20 cellular contexts compared by ENCODE assay signal in the genomic region with DNA sequence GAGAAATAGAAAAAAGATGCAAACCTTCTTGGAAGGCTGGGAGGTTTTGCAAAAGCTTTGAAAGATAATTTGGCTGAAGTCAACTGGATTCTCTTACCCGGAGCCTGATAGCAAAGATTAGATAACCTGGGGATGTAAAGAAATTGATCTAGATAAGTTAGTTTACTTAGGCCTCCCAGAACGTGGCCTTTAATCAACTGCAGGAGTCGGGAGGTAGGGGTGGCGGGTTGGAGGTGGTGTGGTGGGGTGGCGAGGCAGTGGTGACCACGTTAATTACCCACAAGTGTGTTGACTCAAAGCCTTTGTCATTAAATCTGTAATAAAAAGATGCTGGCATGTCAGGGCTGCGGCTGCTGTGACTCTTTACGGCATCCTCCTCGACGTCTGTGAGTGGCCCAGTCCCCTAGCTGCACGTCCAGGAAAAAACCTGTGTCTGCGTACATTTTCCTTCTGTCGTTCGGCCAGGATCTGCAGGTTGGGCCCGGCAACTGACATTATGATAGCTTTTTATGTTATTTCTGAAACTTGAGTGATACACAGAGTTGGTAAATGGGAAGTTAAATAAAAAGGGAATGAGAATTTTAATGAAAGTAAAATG. TPM values are rescaled to one million over a fixed set of nuclear protein-coding genes. Genes with fewer than 3 reads are reported as not detected.
DNase-seq lines count a peak whose midpoint lies in the region; ATAC-seq and FAIRE-seq lines count a peak whose summit lies in the region.
"Had no signal": no experiment of that assay in that cellular context is flagged by ENCODE, and none has a peak within 500 bp of the region (broad histone marks: within the 10 kb centered on the region; RNA-seq: fewer than 3 reads in every experiment).

No MANE protein-coding gene starts in this region.

- WGBS in mesendoderm (ENCODE audit: extremely low coverage, insufficient coverage, low lambda C conversion rate) = no CpG with 5 or more reads among the region's 15 CpGs

- H3K4me1 ChIP-seq in mesendoderm (ENCODE audit: control insufficient read depth, low read depth, low read length) = no peaks in the 10 kb centered on the region
- H3K4me1 ChIP-seq: A549 had no signal

- H3K27ac ChIP-seq in mesendoderm (ENCODE audit: low read depth, low read length) = no peak overlapping the region
- H3K27ac ChIP-seq: 22Rv1, A549, C4-2B had no signal

- H2BK15ac ChIP-seq in mesendoderm (replicated peaks; ENCODE audit: low read depth) = no peak overlapping the region

- no peak overlapping the region for H2BK5ac ChIP-seq in mesendoderm (ENCODE audit: low read length)

- H4K5ac ChIP-seq in mesendoderm (ENCODE audit: low read length) = no peak overlapping the region

- no peaks in the 10 kb centered on the region for H3K79me2 ChIP-seq in mesendoderm (ENCODE audit: control insufficient read depth, insufficient read depth, low read length)

- H3K79me1 ChIP-seq in mesendoderm (ENCODE audit: low read length) = peaks cover 4% of the 10 kb centered on the region

- no peak overlapping the region for H3K9ac ChIP-seq in mesendoderm (ENCODE audit: low read length)

- no peak overlapping the region for H2BK120ac ChIP-seq in mesendoderm (ENCODE audit: low read depth, low read length)

- H3K4me3 ChIP-seq in mesendoderm (ENCODE audit: low read length) = no peak overlapping the region
- no peak overlapping the region for H3K4me3 ChIP-seq in MG63
- H3K4me3 ChIP-seq: A549 had no signal

- H3K4ac ChIP-seq in mesendoderm (ENCODE audit: low read depth, low read length) = no peak overlapping the region

- H3K4me2 ChIP-seq in mesendoderm (ENCODE audit: low read length) = no peak overlapping the region
- H3K4me2 ChIP-seq: A549 had no signal

- no peak overlapping the region for H2AK5ac ChIP-seq in mesendoderm (ENCODE audit: low read length)

- H3K9me3 ChIP-seq in MG63 = no peaks in the 10 kb centered on the region
- H3K9me3 ChIP-seq: A549 had no signal

- DNase-seq in Right ventricle myocardium inferior (ENCODE audit: missing footprints) (peak; percentile 53), Right ventricle myocardium superior (no peak), mesendoderm (peak; percentile 77), MG63 (no peak), SHP77 (lab: John Stamatoyannopoulos, UW) (no peak), NCI-H446 (lab: John Stamatoyannopoulos, UW) (no peak)
- DNase-seq: AML-193; Calu3; CD4-positive, alpha-beta memory T cell; DMS79 treated with DMSO at 0.1 percent for 48 hours; GF-D8; GOT3; H7; IMR-90 had no signal

- H4K8ac ChIP-seq in mesendoderm (ENCODE audit: low read depth, low read length) = no peak overlapping the region

- H3K23ac ChIP-seq in mesendoderm (ENCODE audit: low read length) = no peak overlapping the region

- peak; percentile 30 for FAIRE-seq in islet of Langerhans (lab: Jason Lieb, UNC)
- FAIRE-seq: A549, HTR-8/SVneo had no signal

- no peak overlapping the region for H3K18ac ChIP-seq in mesendoderm (ENCODE audit: low read length)

- ATAC-seq in Right ventricle myocardium inferior (no peak), Right ventricle myocardium superior (ENCODE audit: poor library complexity) (no peak)
- ATAC-seq: A549, HCT116 had no signal

- no peak overlapping the region for H3K56ac ChIP-seq in mesendoderm (ENCODE audit: low read length)

- H3K36me3 ChIP-seq in mesendoderm (ENCODE audit: control insufficient read depth, insufficient read depth, low read length) (no peaks in the 10 kb centered on the region), MG63 (peaks cover 26% of the 10 kb centered on the region)

- intact Hi-C loops in Right ventricle myocardium inferior (cut with DNase I) (no loop called here), Right ventricle myocardium superior (cut with DNase I) (no loop called here)

- no peaks in the 10 kb centered on the region for H3K27me3 ChIP-seq in mesendoderm (ENCODE audit: insufficient read depth, low read length, poor library complexity)
- H3K27me3 ChIP-seq in MG63 = no peaks in the 10 kb centered on the region

RNA-seq across cellular contexts. Expression of a gene that starts 51.1 kb away (rescaled TPM):
- total RNA-seq in Right ventricle myocardium inferior (93.9 TPM), Right ventricle myocardium superior (78.4 TPM)
- not detected for polyA plus RNA-seq in mesendoderm (2013, experiment 1 of 2)
- polyA plus RNA-seq in mesendoderm (2013, experiment 2 of 2) = not detected
- not detected in 2 replicates for total RNA-seq in MG63 (2014; rRNA removed; shearing (Covaris generic); ENCODE audit: low replicate concordance)
- total RNA-seq: Calu3, H7 had no signal
- polyA plus RNA-seq: A549 had no signal

Comparison
In these comparisons a context has a peak if more than half of its experiments do, and no peak if none do; other contexts are left out.
1. DNase-seq: peak in Right ventricle myocardium inferior (single experiment) and mesendoderm (single experiment); none in Right ventricle myocardium superior (single experiment), MG63 (single experiment), SHP77 (0 of 2) and NCI-H446 (0 of 2).
2. RNA of a gene that starts 51.1 kb away (total RNA-seq): 93.9 TPM in Right ventricle myocardium inferior (single experiment) and 78.4 TPM in Right ventricle myocardium superior (single experiment); not detected in MG63; every median in the first group is over 10 times any median in the second.